27 cellular contexts compared by ENCODE assay signal in the genomic region with DNA sequence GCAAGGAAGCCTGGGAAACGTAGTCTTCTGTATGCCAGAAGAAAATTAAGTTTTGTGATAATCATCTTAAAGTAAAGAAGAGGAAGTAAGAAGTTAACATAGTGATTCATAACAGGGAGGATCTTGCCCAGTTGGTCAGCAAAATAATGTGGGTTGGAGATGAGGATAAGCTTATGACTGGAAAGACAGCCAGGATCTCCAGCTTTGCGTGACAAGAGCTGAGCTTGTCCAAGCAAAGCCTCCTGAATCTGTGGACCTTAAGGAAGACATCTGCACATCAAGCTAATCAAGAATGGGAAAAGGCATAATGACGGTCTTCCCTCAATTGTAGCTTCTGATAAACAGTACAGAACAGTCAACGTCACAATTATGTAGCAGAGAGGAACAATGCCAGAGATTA.
A peak's percentile ranks its signal among the peaks of the same experiment; 100 is the strongest.
DNase-seq lines count a peak whose midpoint lies in the region; ATAC-seq and TF ChIP-seq lines count a peak whose summit lies in the region.
"Had no signal": no experiment of that assay in that cellular context is flagged by ENCODE, and none has a peak within 500 bp of the region (broad histone marks: within the 10 kb centered on the region; RNA-seq: fewer than 3 reads in every experiment).

No MANE protein-coding gene starts in this region.

- H2AFZ ChIP-seq in ACC112 (ENCODE audit: low read length, unreplicated experiment), result peak overlapping the region; percentile 21

- H3K4me1 ChIP-seq in ACC112 (ENCODE audit: control insufficient read depth, insufficient read depth, low read length, unreplicated experiment), result no peaks in the 10 kb centered on the region
- no peaks in the 10 kb centered on the region for H3K4me1 ChIP-seq in spleen
- H3K4me1 ChIP-seq: ascending aorta, left ventricle myocardium inferior, SJCRH30, tibial artery had no signal

- no peaks in the 10 kb centered on the region for H3K79me2 ChIP-seq in ACC112 (ENCODE audit: control insufficient read depth, insufficient read depth, low read length, unreplicated experiment)

- no peak for TF ChIP-seq POLR2A in spleen (IDR thresholded peaks at IDR 0.05)

- H3K27me3 ChIP-seq in ACC112 (ENCODE audit: insufficient read depth, low read length), result no peaks in the 10 kb centered on the region
- no peaks in the 10 kb centered on the region for H3K27me3 ChIP-seq in spleen (replicated peaks in 1 of 7)
- H3K27me3 ChIP-seq: ascending aorta, SJCRH30, tibial artery had no signal

- no peak for TF ChIP-seq CTCF in epithelial cell of esophagus (IDR thresholded peaks at IDR 0.05; ENCODE audit: insufficient read depth, low read depth, low read length, missing control alignments)
- no peak for TF ChIP-seq CTCF in spleen (IDR thresholded peaks at IDR 0.05 in 8 of 11, conservative IDR thresholded peaks at IDR 0.05 in 3 of 11)

- H3K36me3 ChIP-seq in ACC112 (ENCODE audit: insufficient read depth, low read length), result no peaks in the 10 kb centered on the region
- no peaks in the 10 kb centered on the region for H3K36me3 ChIP-seq in spleen
- H3K36me3 ChIP-seq: ascending aorta, left ventricle myocardium inferior, SJCRH30, tibial artery had no signal

- H3K4me3 ChIP-seq in ACC112 (ENCODE audit: low read depth, low read length), result no peak overlapping the region
- H3K4me3 ChIP-seq in epithelial cell of esophagus (ENCODE audit: low read length), result no peak overlapping the region
- H3K4me3 ChIP-seq in spleen, result no peak overlapping the region
- H3K4me3 ChIP-seq: ascending aorta, left ventricle myocardium inferior, SJCRH30, tibial artery had no signal

- peaks cover 0 to 15% (median 2%) of the 10 kb centered on the region in 8 donors for H3K9me3 ChIP-seq in spleen
- H3K9me3 ChIP-seq: ascending aorta, SJCRH30, tibial artery had no signal

- 64 to 75% (median 73%) methylated on average over 4 of the region's 4 CpGs for WGBS in spleen, 5 donors

- intact Hi-C loops in spleen (cut with DNase I; ENCODE audit: low total_unique reads), result no loop called here

- DNase-seq in GM04503 (ENCODE audit: low read depth), result peak; percentile 31
- DNase-seq in RPMI7951 (ENCODE audit: low read depth), result peak; percentile 10
- DNase-seq in epithelial cell of esophagus (ENCODE audit: low read depth), result peak; percentile 2
- no peak for DNase-seq in C1 segment of cervical spinal cord (lab: John Stamatoyannopoulos, UW)
- no peak for DNase-seq in activated CD4-positive, alpha-beta T cell treated with anti-CD3 and anti-CD28 coated beads, Interleukin-2, amount 50 U/mL, for 1 hour
- DNase-seq in spleen, result no peak
- DNase-seq: ACHN; activated CD4-positive, alpha-beta T cell treated with anti-CD3 and anti-CD28 coated beads for 1 hour; activated CD8-positive, alpha-beta memory T cell treated with anti-CD3 and anti-CD28 coated beads for 24 hours; activated naive CD4-positive, alpha-beta T cell treated with anti-CD3 and anti-CD28 coated beads, Interleukin-2, amount 10 ng/mL, durations not matched to agents 7 days and 5 days; activated T-cell treated with anti-CD3 and anti-CD28 coated beads, Interleukin-2, amount 50 U/mL, for 4 hours; CD4-positive, alpha-beta memory T cell; DMS153; immature natural killer cell; left ventricle myocardium inferior; NCI-H1436; NCI-H2171 treated with DMSO at 0.1 percent for 48 hours; NCI-H748 treated with DMSO at 0.1 percent for 48 hours; nephron progenitor cell; SJCRH30; stimulated activated CD4-positive, alpha-beta T cell treated with anti-CD3 and anti-CD28 coated beads, Interleukin-2, amount 100 ng/mL, for 24 hours; stimulated activated naive CD4-positive, alpha-beta T cell; T1000; tibial artery had no signal

- ATAC-seq in GM21529 (IDR thresholded peaks at IDR 0.05; ENCODE audit: unreplicated experiment), result no peak
- ATAC-seq: activated T-cell treated with anti-CD3 and anti-CD28 coated beads, Interleukin-2, amount 50 U/mL, for 4 hours had no signal

- H3K27ac ChIP-seq in ACC112 (ENCODE audit: low read depth, low read length) (no peak overlapping the region), spleen (no peak overlapping the region)
- H3K27ac ChIP-seq: ascending aorta, left ventricle myocardium inferior, SJCRH30, tibial artery had no signal

Comparison
In these comparisons a context has a peak if more than half of its experiments do, and no peak if none do; other contexts are left out.
1. DNase-seq: peak in GM04503 (single experiment), RPMI7951 (single experiment) and epithelial cell of esophagus (single experiment); none in C1 segment of cervical spinal cord (0 of 14), activated CD4-positive, alpha-beta T cell treated with anti-CD3 and anti-CD28 coated beads, Interleukin-2, amount 50 U/mL, for 1 hour (single experiment) and spleen (single experiment).